In the genomic region with DNA sequence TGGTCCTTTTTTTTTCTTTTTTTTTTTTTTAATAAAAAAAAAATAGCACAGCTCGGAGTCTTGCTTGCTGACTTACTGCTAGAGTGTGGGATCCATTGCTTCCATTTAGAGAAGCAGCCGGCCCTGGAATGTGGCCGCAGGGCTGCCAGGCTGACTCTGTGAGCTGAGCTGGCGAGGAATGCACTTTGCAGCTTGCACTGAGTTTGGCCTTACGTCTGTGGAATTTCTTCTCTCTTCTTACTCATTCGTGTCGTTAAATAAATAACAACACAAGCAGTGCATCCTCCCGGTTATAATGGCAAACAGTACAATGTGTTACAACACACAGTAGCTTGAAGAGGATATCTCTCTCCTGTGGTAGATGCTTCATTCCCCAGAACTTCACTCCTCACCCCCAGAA, we compare ENCODE assay signal across 11 cellular contexts.
DNase-seq lines count a peak whose midpoint lies in the region; ATAC-seq, FAIRE-seq and TF ChIP-seq lines count a peak whose summit lies in the region.
"Had no signal": no experiment of that assay in that cellular context is flagged by ENCODE, and none has a peak within 500 bp of the region (broad histone marks: within the 10 kb centered on the region; RNA-seq: fewer than 3 reads in every experiment).

No MANE protein-coding gene starts in this region.

- ATAC-seq in GM19467 (IDR thresholded peaks at IDR 0.05; ENCODE audit: unreplicated experiment) = no peak

- no peak for TF ChIP-seq POLR2A in esophagus muscularis mucosa (IDR thresholded peaks at IDR 0.05; ENCODE audit: low read depth)
- no peak for TF ChIP-seq POLR2A in GM12892 (IDR thresholded peaks at IDR 0.05; ENCODE audit: low read depth, low read length)

- H3K27me3 ChIP-seq in AG04450 (ENCODE audit: control insufficient read depth, insufficient read depth, low read length) (no peaks in the 10 kb centered on the region), esophagus muscularis mucosa (no peaks in the 10 kb centered on the region), muscle layer of duodenum (ENCODE audit: low read depth, low read length) (no peaks in the 10 kb centered on the region)

- no peak for TF ChIP-seq EP300 in esophagus muscularis mucosa (IDR thresholded peaks at IDR 0.05)

- H3K36me3 ChIP-seq in esophagus muscularis mucosa = no peaks in the 10 kb centered on the region
- no peaks in the 10 kb centered on the region for H3K36me3 ChIP-seq in muscle layer of duodenum (ENCODE audit: control insufficient read depth in 1 of 2, insufficient read depth in 2 of 2, low read length in 2 of 2)

- H3K9me3 ChIP-seq in AG04450 (ENCODE audit: control insufficient read depth, insufficient read depth, low read length) = no peaks in the 10 kb centered on the region
- H3K9me3 ChIP-seq in esophagus muscularis mucosa = no peaks in the 10 kb centered on the region
- no peaks in the 10 kb centered on the region for H3K9me3 ChIP-seq in muscle layer of duodenum (ENCODE audit: control insufficient read depth in 1 of 2, low read length in 2 of 2)

- CTCF ChIA-PET in AG04450 (lab: Charles Lee) = interaction anchor here (0.6 kb wide), 1 partner anchor 101 kb away, joined by 3 read pairs; no protein-coding TSS in a partner anchor

- H3K27ac ChIP-seq in AG04450 (ENCODE audit: low read depth, low read length) = no peak overlapping the region
- H3K27ac ChIP-seq in esophagus muscularis mucosa (replicated peaks in 1 of 4) = peak overlapping the region; percentile 67 to 79 (median 73)
- H3K27ac ChIP-seq in muscle layer of duodenum (ENCODE audit: low read length) = peak overlapping the region; percentile 78
- H3K27ac ChIP-seq: HL-60 had no signal

- TF ChIP-seq CTCF in AG04450 (IDR thresholded peaks at IDR 0.05; ENCODE audit: low read depth, low read length) (no peak), esophagus muscularis mucosa (IDR thresholded peaks at IDR 0.05) (no peak)

- intact Hi-C loops in esophagus muscularis mucosa (cut with DNase I) = no loop called here

- POLR2A ChIA-PET in AG04450 (lab: Yijun Ruan, JAX) = no interaction called here

- no peak overlapping the region for H3K4me3 ChIP-seq in AG04450 (ENCODE audit: low read depth, low read length)
- H3K4me3 ChIP-seq in esophagus muscularis mucosa = no peak overlapping the region
- no peak overlapping the region for H3K4me3 ChIP-seq in muscle layer of duodenum (ENCODE audit: low read depth in 1 of 2, low read length in 2 of 2)

- WGBS in esophagus muscularis mucosa = 28% methylated on average over 8 of the region's 8 CpGs

- FAIRE-seq in GM12892 (lab: Jason Lieb, UNC) = no peak

- peaks cover 5 to 28% (median 14%) of the 10 kb centered on the region in 4 donors for H3K4me1 ChIP-seq in esophagus muscularis mucosa
- H3K4me1 ChIP-seq in muscle layer of duodenum (ENCODE audit: control insufficient read depth in 1 of 2, insufficient read depth in 2 of 2, low read length in 2 of 2) = peaks cover 0 to 10% of the 10 kb centered on the region in 2 donors

- DNase-seq in AG04450 (ENCODE audit: low read depth, low spot score) (peak; percentile 16), RKO (ENCODE audit: low spot score) (peak; percentile 7), esophagus muscularis mucosa (ENCODE audit: extremely low spot score) (no peak), cortex of kidney (lab: John Stamatoyannopoulos, UW) (no peak), GM12892 (ENCODE audit: insufficient read length) (no peak)
- no peak for DNase-seq in activated CD8-positive, alpha-beta memory T cell treated with anti-CD3 and anti-CD28 coated beads, Interleukin-2, amount 50 U/mL, for 48 hours
- DNase-seq: activated T-cell treated with anti-CD3 and anti-CD28 coated beads, Interleukin-2, amount 50 U/mL, for 24 hours; immature natural killer cell had no signal

Comparison
In these comparisons a context has a peak if more than half of its experiments do, and no peak if none do; other contexts are left out.
1. DNase-seq: peak in AG04450 (single experiment) and RKO (single experiment); none in esophagus muscularis mucosa (single experiment), cortex of kidney (single experiment), activated CD8-positive, alpha-beta memory T cell treated with anti-CD3 and anti-CD28 coated beads, Interleukin-2, amount 50 U/mL, for 48 hours (single experiment) and GM12892 (single experiment).